1 cellular context compared by ENCODE assay signal in genomic region chr13:41310963-41311606, GRCh38.
A peak's percentile ranks its signal among the peaks of the same experiment; 100 is the strongest.
TF ChIP-seq lines count a peak whose summit lies in the region.

TSS of gene NAA16 (plus strand) at chr13:41311267. CDS start at chr13:41311529, 262 bp downstream.

TF ChIP-seq in HepG2, 621 proteins besides CTCF, POLR2A, EP300 and RAD21 (continued from another document and continues in another):
- TF ChIP-seq, protein P1, sequence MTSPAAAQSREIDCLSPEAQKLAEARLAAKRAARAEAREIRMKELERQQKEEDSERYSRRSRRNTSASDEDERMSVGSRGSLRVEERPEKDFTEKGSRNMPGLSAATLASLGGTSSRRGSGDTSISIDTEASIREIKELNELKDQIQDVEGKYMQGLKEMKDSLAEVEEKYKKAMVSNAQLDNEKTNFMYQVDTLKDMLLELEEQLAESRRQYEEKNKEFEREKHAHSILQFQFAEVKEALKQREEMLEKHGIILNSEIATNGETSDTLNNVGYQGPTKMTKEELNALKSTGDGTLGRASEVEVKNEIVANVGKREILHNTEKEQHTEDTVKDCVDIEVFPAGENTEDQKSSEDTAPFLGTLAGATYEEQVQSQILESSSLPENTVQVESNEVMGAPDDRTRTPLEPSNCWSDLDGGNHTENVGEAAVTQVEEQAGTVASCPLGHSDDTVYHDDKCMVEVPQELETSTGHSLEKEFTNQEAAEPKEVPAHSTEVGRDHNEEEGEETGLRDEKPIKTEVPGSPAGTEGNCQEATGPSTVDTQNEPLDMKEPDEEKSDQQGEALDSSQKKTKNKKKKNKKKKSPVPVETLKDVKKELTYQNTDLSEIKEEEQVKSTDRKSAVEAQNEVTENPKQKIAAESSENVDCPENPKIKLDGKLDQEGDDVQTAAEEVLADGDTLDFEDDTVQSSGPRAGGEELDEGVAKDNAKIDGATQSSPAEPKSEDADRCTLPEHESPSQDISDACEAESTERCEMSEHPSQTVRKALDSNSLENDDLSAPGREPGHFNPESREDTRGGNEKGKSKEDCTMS (CRISPR knock-in tag; conservative IDR thresholded peaks at IDR 0.05): no peak
- TF ChIP-seq ISL2 (CRISPR knock-in tag; IDR thresholded peaks at IDR 0.05) (peak; percentile 59; the same call in 1 of the 2 replicates), MEF2D (CRISPR knock-in tag; IDR thresholded peaks at IDR 0.05) (no peak), NR2F2 (IDR thresholded peaks at IDR 0.05; ENCODE audit: borderline replicate concordance, low read depth) (no peak), PCBP2 (optimal IDR thresholded peaks at IDR 0.05; ENCODE audit: low read depth, low read length, poor library complexity, severe bottlenecking) (no peak), SNAPC5 (CRISPR knock-in tag; IDR thresholded peaks at IDR 0.05; ENCODE audit: borderline replicate concordance) (no peak), JUND (CRISPR knock-in tag; IDR thresholded peaks at IDR 0.05) (0 out of 2 replicates have a peak, but pooled peaks have one; percentile 26), TOE1 (CRISPR knock-in tag; IDR thresholded peaks at IDR 0.05) (0 out of 2 replicates have a peak, but pooled peaks have one; percentile 35), THAP11 (CRISPR knock-in tag; IDR thresholded peaks at IDR 0.05) (peak; percentile 86), RARA (CRISPR knock-in tag; IDR thresholded peaks at IDR 0.05) (no peak), TERF1 (CRISPR knock-in tag; IDR thresholded peaks at IDR 0.05) (no peak), KMT2A (CRISPR knock-in tag; IDR thresholded peaks at IDR 0.05) (peak; percentile 94), CHD4 (IDR thresholded peaks at IDR 0.05; ENCODE audit: borderline replicate concordance, low read length) (no peak), ZNF225 (CRISPR knock-in tag; IDR thresholded peaks at IDR 0.05) (peak; percentile 60), KDM5B (CRISPR knock-in tag; IDR thresholded peaks at IDR 0.05; ENCODE audit: borderline replicate concordance) (peak; percentile 88), POGZ (CRISPR knock-in tag; IDR thresholded peaks at IDR 0.05) (peak; percentile 93), MIER3 (CRISPR knock-in tag; IDR thresholded peaks at IDR 0.05; ENCODE audit: borderline replicate concordance) (peak; percentile 48; the same call in 1 of the 2 replicates), ZZZ3 (CRISPR knock-in tag; IDR thresholded peaks at IDR 0.05; ENCODE audit: borderline replicate concordance) (peak; percentile 54; the same call in 1 of the 2 replicates), XRCC5 (optimal IDR thresholded peaks at IDR 0.05; ENCODE audit: low read length) (peak; percentile 33), U2AF2 (IDR thresholded peaks at IDR 0.05; ENCODE audit: low read depth, low read length) (no peak), ZNF382 (CRISPR knock-in tag; IDR thresholded peaks at IDR 0.05; ENCODE audit: borderline replicate concordance) (no peak), ZNF414 (CRISPR knock-in tag; IDR thresholded peaks at IDR 0.05) (0 out of 2 replicates have a peak, but pooled peaks have one; percentile 20), AKAP8 (CRISPR knock-in tag; IDR thresholded peaks at IDR 0.05) (0 out of 2 replicates have a peak, but pooled peaks have one; percentile 37), ATF3 (CRISPR knock-in tag; IDR thresholded peaks at IDR 0.05) (0 out of 2 replicates have a peak, but pooled peaks have one; percentile 26), GFI1 (CRISPR knock-in tag; IDR thresholded peaks at IDR 0.05; ENCODE audit: borderline replicate concordance) (peak; percentile 90), CBX1 (IDR thresholded peaks at IDR 0.05; ENCODE audit: low read depth) (peak; percentile 80), LCORL (IDR thresholded peaks at IDR 0.05) (no peak), LCORL (CRISPR knock-in tag; IDR thresholded peaks at IDR 0.05) (peak; percentile 73), ZNF747 (CRISPR knock-in tag; IDR thresholded peaks at IDR 0.05; ENCODE audit: borderline replicate concordance) (peak; percentile 81; the same call in 1 of the 2 replicates), ZGPAT (CRISPR knock-in tag; IDR thresholded peaks at IDR 0.05) (peak; percentile 73; the same call in 1 of the 2 replicates), JDP2 (CRISPR knock-in tag; IDR thresholded peaks at IDR 0.05; ENCODE audit: borderline replicate concordance) (no peak; the same call in 1 of the 2 replicates), KLF16 (CRISPR knock-in tag; IDR thresholded peaks at IDR 0.05) (peak in 1 of 2 experiments; percentile 43; a peak in 1 of 4 replicates), ZNF318 (CRISPR knock-in tag; IDR thresholded peaks at IDR 0.05) (no peak), ZNF737 (CRISPR knock-in tag; IDR thresholded peaks at IDR 0.05; ENCODE audit: borderline replicate concordance) (peak; percentile 74; the same call in 1 of the 2 replicates)
- TF ChIP-seq, protein P2, sequence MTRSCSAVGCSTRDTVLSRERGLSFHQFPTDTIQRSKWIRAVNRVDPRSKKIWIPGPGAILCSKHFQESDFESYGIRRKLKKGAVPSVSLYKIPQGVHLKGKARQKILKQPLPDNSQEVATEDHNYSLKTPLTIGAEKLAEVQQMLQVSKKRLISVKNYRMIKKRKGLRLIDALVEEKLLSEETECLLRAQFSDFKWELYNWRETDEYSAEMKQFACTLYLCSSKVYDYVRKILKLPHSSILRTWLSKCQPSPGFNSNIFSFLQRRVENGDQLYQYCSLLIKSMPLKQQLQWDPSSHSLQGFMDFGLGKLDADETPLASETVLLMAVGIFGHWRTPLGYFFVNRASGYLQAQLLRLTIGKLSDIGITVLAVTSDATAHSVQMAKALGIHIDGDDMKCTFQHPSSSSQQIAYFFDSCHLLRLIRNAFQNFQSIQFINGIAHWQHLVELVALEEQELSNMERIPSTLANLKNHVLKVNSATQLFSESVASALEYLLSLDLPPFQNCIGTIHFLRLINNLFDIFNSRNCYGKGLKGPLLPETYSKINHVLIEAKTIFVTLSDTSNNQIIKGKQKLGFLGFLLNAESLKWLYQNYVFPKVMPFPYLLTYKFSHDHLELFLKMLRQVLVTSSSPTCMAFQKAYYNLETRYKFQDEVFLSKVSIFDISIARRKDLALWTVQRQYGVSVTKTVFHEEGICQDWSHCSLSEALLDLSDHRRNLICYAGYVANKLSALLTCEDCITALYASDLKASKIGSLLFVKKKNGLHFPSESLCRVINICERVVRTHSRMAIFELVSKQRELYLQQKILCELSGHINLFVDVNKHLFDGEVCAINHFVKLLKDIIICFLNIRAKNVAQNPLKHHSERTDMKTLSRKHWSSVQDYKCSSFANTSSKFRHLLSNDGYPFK (CRISPR knock-in tag; IDR thresholded peaks at IDR 0.05; ENCODE audit: borderline replicate concordance): peak; percentile 17; the same call in 1 of the 2 replicates
- TF ChIP-seq, protein P3, sequence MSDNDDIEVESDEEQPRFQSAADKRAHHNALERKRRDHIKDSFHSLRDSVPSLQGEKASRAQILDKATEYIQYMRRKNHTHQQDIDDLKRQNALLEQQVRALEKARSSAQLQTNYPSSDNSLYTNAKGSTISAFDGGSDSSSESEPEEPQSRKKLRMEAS (IDR thresholded peaks at IDR 0.05): peak; percentile 79
- TF ChIP-seq, protein P4, sequence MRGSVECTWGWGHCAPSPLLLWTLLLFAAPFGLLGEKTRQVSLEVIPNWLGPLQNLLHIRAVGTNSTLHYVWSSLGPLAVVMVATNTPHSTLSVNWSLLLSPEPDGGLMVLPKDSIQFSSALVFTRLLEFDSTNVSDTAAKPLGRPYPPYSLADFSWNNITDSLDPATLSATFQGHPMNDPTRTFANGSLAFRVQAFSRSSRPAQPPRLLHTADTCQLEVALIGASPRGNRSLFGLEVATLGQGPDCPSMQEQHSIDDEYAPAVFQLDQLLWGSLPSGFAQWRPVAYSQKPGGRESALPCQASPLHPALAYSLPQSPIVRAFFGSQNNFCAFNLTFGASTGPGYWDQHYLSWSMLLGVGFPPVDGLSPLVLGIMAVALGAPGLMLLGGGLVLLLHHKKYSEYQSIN (CRISPR knock-in tag; IDR thresholded peaks at IDR 0.05; ENCODE audit: borderline replicate concordance): no peak
- TF ChIP-seq, protein P5, sequence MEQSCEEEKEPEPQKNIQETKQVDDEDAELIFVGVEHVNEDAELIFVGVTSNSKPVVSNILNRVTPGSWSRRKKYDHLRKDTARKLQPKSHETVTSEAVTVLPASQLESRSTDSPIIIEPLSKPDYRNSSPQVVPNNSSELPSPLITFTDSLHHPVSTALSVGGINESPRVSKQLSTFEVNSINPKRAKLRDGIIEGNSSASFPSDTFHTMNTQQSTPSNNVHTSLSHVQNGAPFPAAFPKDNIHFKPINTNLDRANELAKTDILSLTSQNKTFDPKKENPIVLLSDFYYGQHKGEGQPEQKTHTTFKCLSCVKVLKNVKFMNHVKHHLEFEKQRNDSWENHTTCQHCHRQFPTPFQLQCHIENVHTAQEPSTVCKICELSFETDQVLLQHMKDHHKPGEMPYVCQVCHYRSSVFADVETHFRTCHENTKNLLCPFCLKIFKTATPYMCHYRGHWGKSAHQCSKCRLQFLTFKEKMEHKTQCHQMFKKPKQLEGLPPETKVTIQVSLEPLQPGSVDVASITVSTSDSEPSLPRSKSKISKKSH (CRISPR knock-in tag; IDR thresholded peaks at IDR 0.05; ENCODE audit: borderline replicate concordance): peak; percentile 18; the same call in 1 of the 2 replicates
